ENCODE assay signal across 8 cellular contexts in genomic region chr15:89243046-89243690, GRCh38. TPM values are rescaled to one million over a fixed set of nuclear protein-coding genes. Genes with fewer than 3 reads are reported as not detected.
DNase-seq lines count a peak whose midpoint lies in the region; ATAC-seq, FAIRE-seq and TF ChIP-seq lines count a peak whose summit lies in the region.

No MANE protein-coding gene starts in this region.

- CTCF ChIA-PET in activated CD8-positive, alpha-beta memory T cell treated with anti-CD3 and anti-CD28 coated beads, Interleukin-2, amount 10 ng/mL, durations not matched to agents 7 days and 5 days (lab: Charles Lee): interaction anchor here (1.0 to 7.0 kb wide), 7 partner anchors 10 to 185 kb away, joined by 3 to 108 read pairs (median 4); partner anchors contain the start of gene ABHD2
- CTCF ChIA-PET in HepG2 (lab: Yijun Ruan, JAX; ENCODE audit: low intra/inter-chr PET ratio, low total read pairs): interaction anchor here (1.5 kb wide), 1 partner anchor 36 kb away, joined by 4 read pairs; no protein-coding TSS in a partner anchor

- no peak for FAIRE-seq in HepG2 (lab: Jason Lieb, UNC)

- H3K4me1 Mint-ChIP-seq in activated CD8-positive, alpha-beta memory T cell treated with anti-CD3 and anti-CD28 coated beads, Interleukin-2, amount 10 ng/mL, durations not matched to agents 7 days and 5 days: peaks cover 38% of the 10 kb centered on the region

- peaks cover 29% of the 10 kb centered on the region for H3K79me2 ChIP-seq in HepG2 (ENCODE audit: insufficient read depth, low read length)

- intact Hi-C loops in HepG2 (cut with micrococcal nuclease; ENCODE audit: unreplicated experiment) (loop anchor here (1.0 kb wide), 1 partner anchor 91 kb away; the partner anchor contains the start of gene POLG), transverse colon (cut with DNase I; ENCODE audit: low total_unique reads) (no loop called here)

- peak overlapping the region; percentile 57 for H3K9ac ChIP-seq in HepG2 (ENCODE audit: insufficient read depth, low read depth, low read length)

- H3K27ac Mint-ChIP-seq in activated CD8-positive, alpha-beta memory T cell treated with anti-CD3 and anti-CD28 coated beads, Interleukin-2, amount 10 ng/mL, durations not matched to agents 7 days and 5 days: peak overlapping the region; percentile 92

- peak overlapping the region; percentile 57 for H2AFZ ChIP-seq in HepG2 (ENCODE audit: low read length)

- peak overlapping the region; percentile 90 for H3K4me3 ChIP-seq in brain microvascular endothelial cell (ENCODE audit: low read depth, low read length)
- H3K4me3 ChIP-seq in HepG2 (replicated peaks in 1 of 3; ENCODE audit: insufficient read depth in 1 of 3, low read depth in 2 of 3, low read length in 3 of 3): peak overlapping the region; percentile 86 to 87 (median 86)
- H3K4me3 ChIP-seq in transverse colon: peak overlapping the region; percentile 38 to 86 (median 72)

- no peaks in the 10 kb centered on the region for H4K20me1 ChIP-seq in HepG2 (ENCODE audit: insufficient read depth, low read length)

- 33% methylated on average over 20 of the region's 20 CpGs for WGBS in HepG2 (ENCODE audit: low lambda C conversion rate)
- 47 to 53% methylated on average over 7 to 20 of the region's 20 CpGs for WGBS in transverse colon (ENCODE audit: low coverage in 1 of 2), 2 donors

- H3K4me1 ChIP-seq in HepG2 (ENCODE audit: insufficient read depth, low read length) (peaks cover 22% of the 10 kb centered on the region), transverse colon (peaks cover 8 to 16% (median 11%) of the 10 kb centered on the region in 4 donors)

- peak overlapping the region; percentile 89 for H3K4me3 Mint-ChIP-seq in activated CD8-positive, alpha-beta memory T cell treated with anti-CD3 and anti-CD28 coated beads, Interleukin-2, amount 10 ng/mL, durations not matched to agents 7 days and 5 days

- BruUV-seq in HepG2 (replicated peaks; lab: Mats Ljungman, UMichigan): TSS peak; percentile 75

- H3K36me3 Mint-ChIP-seq in activated CD8-positive, alpha-beta memory T cell treated with anti-CD3 and anti-CD28 coated beads, Interleukin-2, amount 10 ng/mL, durations not matched to agents 7 days and 5 days: peaks cover 33% of the 10 kb centered on the region

- ATAC-seq in activated CD8-positive, alpha-beta memory T cell treated with anti-CD3 and anti-CD28 coated beads, Interleukin-2, amount 10 ng/mL, durations not matched to agents 7 days and 5 days: no peak
- ATAC-seq in HepG2: no peak

- TF ChIP-seq RAD21 in HepG2 (CRISPR knock-in tag; IDR thresholded peaks at IDR 0.05): no peak

- H3K27me3 Mint-ChIP-seq in activated CD8-positive, alpha-beta memory T cell treated with anti-CD3 and anti-CD28 coated beads, Interleukin-2, amount 10 ng/mL, durations not matched to agents 7 days and 5 days: peaks cover 13% of the 10 kb centered on the region

- H3K9me3 Mint-ChIP-seq in activated CD8-positive, alpha-beta memory T cell treated with anti-CD3 and anti-CD28 coated beads, Interleukin-2, amount 10 ng/mL, durations not matched to agents 7 days and 5 days (ENCODE audit: low read depth): no peaks in the 10 kb centered on the region

- H3K9me3 ChIP-seq in HepG2 (ENCODE audit: low read length): peaks cover 11% of the 10 kb centered on the region; the same call in 1 of the 2 replicates
- no peaks in the 10 kb centered on the region for H3K9me3 ChIP-seq in transverse colon

- no peaks in the 10 kb centered on the region for H3K27me3 ChIP-seq in brain microvascular endothelial cell (replicated peaks)
- H3K27me3 ChIP-seq in HepG2 (ENCODE audit: control insufficient read depth in 1 of 2, insufficient read depth in 2 of 2, low read length in 2 of 2): peaks cover 0 to 14% of the 10 kb centered on the region in 2 experiments; a peak in 4 of 5 replicates
- no peaks in the 10 kb centered on the region for H3K27me3 ChIP-seq in transverse colon

- TF ChIP-seq EP300 in HepG2 (IDR thresholded peaks at IDR 0.05; ENCODE audit: low read depth in 2 of 2, low read length in 2 of 2) (no peak), HepG2 (CRISPR knock-in tag; IDR thresholded peaks at IDR 0.05; ENCODE audit: borderline replicate concordance) (no peak), transverse colon (IDR thresholded peaks at IDR 0.05; ENCODE audit: low read depth) (no peak)

- TF ChIP-seq POLR2A in HepG2 (IDR thresholded peaks at IDR 0.05; ENCODE audit: insufficient read depth in 1 of 2, low read depth in 2 of 2, low read length in 2 of 2) (no peak), transverse colon (IDR thresholded peaks at IDR 0.05) (no peak)

- in situ Hi-C loops in brain microvascular endothelial cell (cut with HindIII; ENCODE audit: low pct_ligation_motif_present, low sequenced_read_pairs) (no loop called here), HepG2 (cut with HindIII; ENCODE audit: extremely low pct_ligation_motif_present, low pct_unique_long_range_greater_than_20kb) (loop anchor here (5.0 kb wide), 1 partner anchor 36 kb away; no protein-coding TSS in a partner anchor), transverse colon (cut with MboI; ENCODE audit: low pct_ligation_motif_present in 1 of 4, low pct_unique_long_range_greater_than_20kb in 1 of 4, low sequenced_read_pairs in 3 of 4) (no loop called here)

- H3K36me3 ChIP-seq in brain microvascular endothelial cell (replicated peaks): no peaks in the 10 kb centered on the region
- H3K36me3 ChIP-seq in HepG2 (replicated peaks in 1 of 2; ENCODE audit: control insufficient read depth in 1 of 2, insufficient read depth in 2 of 2, low read length in 2 of 2): peaks cover 0 to 3% of the 10 kb centered on the region in 2 experiments; a peak in 2 of 5 replicates
- no peaks in the 10 kb centered on the region for H3K36me3 ChIP-seq in transverse colon

- H3K4me2 ChIP-seq in HepG2 (ENCODE audit: low read depth, low read length): peak overlapping the region; percentile 96

- no peak for TF ChIP-seq CTCF in brain microvascular endothelial cell (IDR thresholded peaks at IDR 0.05; ENCODE audit: low read depth, low read length, missing control alignments)
- TF ChIP-seq CTCF in HepG2 (CRISPR knock-in tag; IDR thresholded peaks at IDR 0.05): no peak
- no peak for TF ChIP-seq CTCF in transverse colon (IDR thresholded peaks at IDR 0.05)

- POLR2A ChIA-PET in HepG2 (lab: Yijun Ruan, JAX): interaction anchor here (0.7 to 1.3 kb wide), 2 partner anchors 13 to 37 kb away, joined by 3 read pairs; no protein-coding TSS in a partner anchor

- H3K27ac ChIP-seq in brain microvascular endothelial cell (no peak overlapping the region), HepG2 (ENCODE audit: extremely low read length, insufficient read depth, low read length) (no peak overlapping the region), transverse colon (peak overlapping the region; percentile 50 to 64 (median 64))

- DNase-seq in activated CD8-positive, alpha-beta memory T cell treated with anti-CD3 and anti-CD28 coated beads, Interleukin-2, amount 10 ng/mL, durations not matched to agents 7 days and 5 days: no peak
- DNase-seq in activated CD8-positive, alpha-beta memory T cell treated with anti-CD3 and anti-CD28 coated beads for 24 hours: no peak
- no peak for DNase-seq in brain microvascular endothelial cell
- no peak for DNase-seq in HepG2 (ENCODE audit: low spot score)
- DNase-seq in transverse colon: peak; percentile 19
- no peak for DNase-seq in NK-92 treated with Interleukin-12 subunit alpha and Interleukin-12 subunit beta, amount 100 ng/mL, for 24 hours (lab: John Stamatoyannopoulos, UW)
- DNase-seq in hypothalamus (lab: John Stamatoyannopoulos, UW): no peak
- no peak for DNase-seq in NCI-H69 (lab: John Stamatoyannopoulos, UW)

RNA-seq across cellular contexts. Expression of gene FANCI, which starts 0.6 kb away (rescaled TPM):
- total RNA-seq in activated CD8-positive, alpha-beta memory T cell treated with anti-CD3 and anti-CD28 coated beads, Interleukin-2, amount 10 ng/mL, durations not matched to agents 7 days and 5 days: 100 to 1,000 TPM; 206 to 236 TPM
- total RNA-seq in HepG2 (2016; rRNA removed; fragmentation: Illumina TruSeq; extraction: Trizol): 68.8 and 99.2 TPM in 2 replicates
- 12.0 and 12.8 TPM in 2 replicates for total RNA-seq in HepG2 (2016; cell fraction: cytosol; rRNA removed; fragmentation: Illumina TruSeq; extraction: Trizol; ENCODE audit: low read depth)
- total RNA-seq in HepG2 (2016; cell fraction: insoluble cytoplasmic fraction; rRNA removed; fragmentation: Illumina TruSeq; extraction: Trizol): 67.0 and 92.2 TPM in 2 replicates
- total RNA-seq in HepG2 (2016; cell fraction: membrane; rRNA removed; fragmentation: Illumina TruSeq; extraction: Trizol): 23.1 and 27.0 TPM in 2 replicates
- total RNA-seq in HepG2 (2016; cell fraction: nucleus; rRNA removed; fragmentation: Illumina TruSeq; extraction: Trizol): 88.5 and 91.5 TPM in 2 replicates
- 10.4 and 15.7 TPM in 2 replicates for polyA plus RNA-seq in HepG2 (2011; rRNA removed)
- polyA plus RNA-seq in HepG2 (2011; cell fraction: cytosol; rRNA removed): 6.7 and 6.9 TPM in 2 replicates
- 16.3 and 28.4 TPM in 2 replicates for polyA plus RNA-seq in HepG2 (2011; cell fraction: nucleus; rRNA removed)
- polyA plus RNA-seq in HepG2 (2012): 14.9 and 23.3 TPM in 2 replicates
- polyA plus RNA-seq in HepG2 (2016; cell fraction: cytosol; fragmentation: Illumina TruSeq; extraction: Trizol; ENCODE audit: low read depth): 4.4 and 5.3 TPM in 2 replicates
- 41.9 and 46.3 TPM in 2 replicates for polyA plus RNA-seq in HepG2 (2016; cell fraction: insoluble cytoplasmic fraction; fragmentation: Illumina TruSeq; extraction: Trizol; ENCODE audit: low read depth)
- polyA plus RNA-seq in HepG2 (2016; cell fraction: membrane; fragmentation: Illumina TruSeq; extraction: Trizol; ENCODE audit: low read depth): 7.1 and 9.0 TPM in 2 replicates
- polyA plus RNA-seq in HepG2 (2016; cell fraction: nucleus; fragmentation: Illumina TruSeq; extraction: Trizol; ENCODE audit: insufficient read depth, low read depth): 81.0 and 91.9 TPM in 2 replicates
- polyA minus RNA-seq in HepG2 (2011; rRNA and poly(A)+ RNA removed; ENCODE audit: low replicate concordance): 18.2 and 76.1 TPM in 2 replicates
- 15.2 and 17.1 TPM in 2 replicates for polyA minus RNA-seq in HepG2 (2011; cell fraction: cytosol; rRNA and poly(A)+ RNA removed)
- 43.0 and 46.0 TPM in 2 replicates for polyA minus RNA-seq in HepG2 (2011; cell fraction: nucleus; rRNA and poly(A)+ RNA removed)
- 10 to 100 TPM in 1 of 4 donors, 1 to 10 TPM in 3; 3.7 to 10.3 (median 4.5) TPM for total RNA-seq in transverse colon

RNA-seq across cellular contexts. Expression of gene RLBP1, which starts 21.8 kb away (rescaled TPM):
- total RNA-seq in activated CD8-positive, alpha-beta memory T cell treated with anti-CD3 and anti-CD28 coated beads, Interleukin-2, amount 10 ng/mL, durations not matched to agents 7 days and 5 days: not detected
- not detected in 2 replicates for total RNA-seq in HepG2 (2016; rRNA removed; fragmentation: Illumina TruSeq; extraction: Trizol)
- not detected in 2 replicates for total RNA-seq in HepG2 (2016; cell fraction: cytosol; rRNA removed; fragmentation: Illumina TruSeq; extraction: Trizol; ENCODE audit: low read depth)
- 0.24 TPM in 1 of 2 replicates, not detected in the other for total RNA-seq in HepG2 (2016; cell fraction: insoluble cytoplasmic fraction; rRNA removed; fragmentation: Illumina TruSeq; extraction: Trizol)
- total RNA-seq in HepG2 (2016; cell fraction: membrane; rRNA removed; fragmentation: Illumina TruSeq; extraction: Trizol): not detected in 2 replicates
- not detected in 2 replicates for total RNA-seq in HepG2 (2016; cell fraction: nucleus; rRNA removed; fragmentation: Illumina TruSeq; extraction: Trizol)
- 0.07 and 0.22 TPM in 2 replicates for polyA plus RNA-seq in HepG2 (2011; rRNA removed)
- 0.05 and 0.13 TPM in 2 replicates for polyA plus RNA-seq in HepG2 (2011; cell fraction: cytosol; rRNA removed)
- polyA plus RNA-seq in HepG2 (2011; cell fraction: nucleus; rRNA removed): 0.57 and 0.61 TPM in 2 replicates
- polyA plus RNA-seq in HepG2 (2012): 0.35 TPM in 1 of 2 replicates, not detected in the other
- polyA plus RNA-seq in HepG2 (2016; cell fraction: cytosol; fragmentation: Illumina TruSeq; extraction: Trizol; ENCODE audit: low read depth): not detected in 2 replicates
- not detected in 2 replicates for polyA plus RNA-seq in HepG2 (2016; cell fraction: insoluble cytoplasmic fraction; fragmentation: Illumina TruSeq; extraction: Trizol; ENCODE audit: low read depth)
- not detected in 2 replicates for polyA plus RNA-seq in HepG2 (2016; cell fraction: membrane; fragmentation: Illumina TruSeq; extraction: Trizol; ENCODE audit: low read depth)
- not detected in 2 replicates for polyA plus RNA-seq in HepG2 (2016; cell fraction: nucleus; fragmentation: Illumina TruSeq; extraction: Trizol; ENCODE audit: insufficient read depth, low read depth)
- polyA minus RNA-seq in HepG2 (2011; rRNA and poly(A)+ RNA removed; ENCODE audit: low replicate concordance): not detected in 2 replicates
- polyA minus RNA-seq in HepG2 (2011; cell fraction: cytosol; rRNA and poly(A)+ RNA removed): not detected in 2 replicates
- not detected in 2 replicates for polyA minus RNA-seq in HepG2 (2011; cell fraction: nucleus; rRNA and poly(A)+ RNA removed)
- not detected for total RNA-seq in transverse colon

Comparison
In these comparisons a context has a peak if more than half of its experiments do, and no peak if none do; other contexts are left out.
1. H3K27ac ChIP-seq: peak in transverse colon (4 of 4); none in brain microvascular endothelial cell (single experiment) and HepG2 (single experiment).
2. Peak in every context shown above with its lines, with median percentiles within 50 percentile points of each other: H3K4me3 ChIP-seq.